In genomic region chr2:68432696-68433658, GRCh38 we compare ENCODE assay signal across 15 cellular contexts.
"Had no signal": no experiment of that assay in that cellular context is flagged by ENCODE, and none has a peak within 500 bp of the region (broad histone marks: within the 10 kb centered on the region; RNA-seq: fewer than 3 reads in every experiment).

No MANE protein-coding gene starts in this region.

- H3K36me3 ChIP-seq: ascending aorta, cardiac muscle cell, gastroesophageal sphincter, neural progenitor cell, tibial artery had no signal

- DNase-seq: activated CD4-positive, alpha-beta T cell treated with anti-CD3 and anti-CD28 coated beads for 36 hours; activated CD8-positive, alpha-beta T cell treated with anti-CD3 and anti-CD28 coated beads, Interleukin-2, amount 10 ng/mL, durations not matched to agents 7 days and 5 days; activated naive CD4-positive, alpha-beta T cell treated with Interleukin-2 at 50 U/mL for 16 hours; activated naive CD8-positive, alpha-beta T cell treated with anti-CD3 and anti-CD28 coated beads, Interleukin-2, amount 50 U/mL, for 24 hours; islet precursor cell; left ventricle myocardium superior; mesendoderm; retina; T-helper 9 cell; tibial artery had no signal

- H3K27me3 ChIP-seq: ascending aorta, cardiac muscle cell, gastroesophageal sphincter, neural progenitor cell, tibial artery had no signal

- H3K4me3 ChIP-seq: ascending aorta, cardiac muscle cell, gastroesophageal sphincter, neural progenitor cell, tibial artery had no signal

- ATAC-seq: activated CD4-positive, alpha-beta T cell treated with anti-CD3 and anti-CD28 coated beads for 36 hours; activated CD8-positive, alpha-beta T cell treated with anti-CD3 and anti-CD28 coated beads, Interleukin-2, amount 10 ng/mL, durations not matched to agents 7 days and 5 days; activated naive CD8-positive, alpha-beta T cell treated with anti-CD3 and anti-CD28 coated beads, Interleukin-2, amount 50 U/mL, for 24 hours; gastroesophageal sphincter; left ventricle myocardium superior had no signal

- H3K9me3 ChIP-seq: ascending aorta, gastroesophageal sphincter, tibial artery had no signal

- H3K4me1 ChIP-seq: neural progenitor cell had no signal

- H2AFZ ChIP-seq: neural progenitor cell, parathyroid adenoma had no signal

- H3K4me2 ChIP-seq: neural progenitor cell had no signal

- H3K9ac ChIP-seq: neural progenitor cell, parathyroid adenoma had no signal

- H3K27ac ChIP-seq: ascending aorta, cardiac muscle cell, gastroesophageal sphincter, neural progenitor cell, parathyroid adenoma, tibial artery had no signal
